In the genomic region with DNA sequence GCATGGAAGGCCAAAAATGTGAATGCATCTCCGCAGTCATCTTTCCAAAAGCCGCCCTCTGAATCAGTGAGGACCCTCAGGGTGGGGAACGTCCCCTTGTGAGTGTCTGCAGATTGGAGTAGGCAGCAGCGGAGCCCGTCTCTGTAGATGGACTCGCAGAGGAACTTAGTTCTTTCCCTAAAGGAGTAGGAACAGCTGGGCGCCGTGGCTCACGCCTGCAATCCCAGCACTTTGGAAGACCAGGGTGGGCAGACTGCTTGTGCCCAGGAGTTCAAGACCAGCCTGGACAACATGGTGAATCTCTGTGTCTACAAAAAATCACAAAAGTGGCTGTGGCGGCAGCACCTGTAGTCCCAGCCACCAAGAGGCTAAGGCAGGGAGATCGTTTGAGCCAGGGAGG, we compare ENCODE assay signal across 14 cellular contexts. TPM values are rescaled to one million over a fixed set of nuclear protein-coding genes. Genes with fewer than 3 reads are reported as not detected.
A peak's percentile ranks its signal among the peaks of the same experiment; 100 is the strongest.
DNase-seq lines count a peak whose midpoint lies in the region; ATAC-seq and TF ChIP-seq lines count a peak whose summit lies in the region.
"Had no signal": no experiment of that assay in that cellular context is flagged by ENCODE, and none has a peak within 500 bp of the region (broad histone marks: within the 10 kb centered on the region; RNA-seq: fewer than 3 reads in every experiment).

No MANE protein-coding gene starts in this region.

- peaks cover 34% of the 10 kb centered on the region for H3K4me1 Mint-ChIP-seq in activated CD8-positive, alpha-beta memory T cell treated with anti-CD3 and anti-CD28 coated beads, Interleukin-2, amount 10 ng/mL, durations not matched to agents 7 days and 5 days
- H3K4me1 Mint-ChIP-seq in brain = peaks cover 26% of the 10 kb centered on the region
- peaks cover 11% of the 10 kb centered on the region for H3K4me1 Mint-ChIP-seq in neural crest cell

- H3K27me3 ChIP-seq in tibial artery = no peaks in the 10 kb centered on the region
- H3K27me3 ChIP-seq: ascending aorta had no signal

- POLR2A ChIA-PET in RWPE1 (lab: Yijun Ruan, JAX; ENCODE audit: low non-redundant PET) = no interaction called here

- no peak for ATAC-seq in activated CD8-positive, alpha-beta memory T cell treated with anti-CD3 and anti-CD28 coated beads, Interleukin-2, amount 10 ng/mL, durations not matched to agents 7 days and 5 days
- ATAC-seq in HG03139 (IDR thresholded peaks at IDR 0.05; ENCODE audit: unreplicated experiment) = no peak
- ATAC-seq: activated T-cell treated with anti-CD3 and anti-CD28 coated beads, Interleukin-2, amount 50 U/mL, for 4 hours had no signal

- CTCF ChIA-PET in activated CD8-positive, alpha-beta memory T cell treated with anti-CD3 and anti-CD28 coated beads, Interleukin-2, amount 10 ng/mL, durations not matched to agents 7 days and 5 days (lab: Charles Lee) = interaction anchor here (0.5 to 0.7 kb wide), 2 partner anchors 113 to 228 kb away, joined by 3 to 4 read pairs; no protein-coding TSS in a partner anchor
- CTCF ChIA-PET in RWPE1 (lab: Yijun Ruan, JAX) = no interaction called here

- no peaks in the 10 kb centered on the region for H3K27me3 Mint-ChIP-seq in activated CD8-positive, alpha-beta memory T cell treated with anti-CD3 and anti-CD28 coated beads, Interleukin-2, amount 10 ng/mL, durations not matched to agents 7 days and 5 days
- H3K27me3 Mint-ChIP-seq in brain (no peaks in the 10 kb centered on the region), neural crest cell (ENCODE audit: low read depth) (no peaks in the 10 kb centered on the region)

- H3K9me3 ChIP-seq in tibial artery = no peaks in the 10 kb centered on the region
- H3K9me3 ChIP-seq: ascending aorta had no signal

- no peak overlapping the region for H3K4me3 ChIP-seq in tibial artery

- peaks cover 18% of the 10 kb centered on the region for H3K36me3 Mint-ChIP-seq in activated CD8-positive, alpha-beta memory T cell treated with anti-CD3 and anti-CD28 coated beads, Interleukin-2, amount 10 ng/mL, durations not matched to agents 7 days and 5 days
- H3K36me3 Mint-ChIP-seq in brain (peaks cover 47% of the 10 kb centered on the region), neural crest cell (ENCODE audit: low read depth) (peaks cover 5% of the 10 kb centered on the region)

- peak overlapping the region; percentile 43 for H3K27ac Mint-ChIP-seq in activated CD8-positive, alpha-beta memory T cell treated with anti-CD3 and anti-CD28 coated beads, Interleukin-2, amount 10 ng/mL, durations not matched to agents 7 days and 5 days
- H3K27ac Mint-ChIP-seq in brain (peak overlapping the region in 3 of 5 experiments; percentile 72 to 97 (median 84)), neural crest cell (ENCODE audit: unreplicated experiment) (peak overlapping the region; percentile 57)

- no peak overlapping the region for H3K4me3 Mint-ChIP-seq in activated CD8-positive, alpha-beta memory T cell treated with anti-CD3 and anti-CD28 coated beads, Interleukin-2, amount 10 ng/mL, durations not matched to agents 7 days and 5 days
- peak overlapping the region in 4 of 5 experiments; percentile 33 to 84 (median 52) for H3K4me3 Mint-ChIP-seq in brain
- H3K4me3 Mint-ChIP-seq in neural crest cell = peak overlapping the region; percentile 4

- peak overlapping the region; percentile 97 for H3K27ac ChIP-seq in RWPE1
- H3K27ac ChIP-seq in tibial artery = no peak overlapping the region
- H3K27ac ChIP-seq: KMS-11 had no signal

- DNase-seq in activated CD8-positive, alpha-beta memory T cell treated with anti-CD3 and anti-CD28 coated beads, Interleukin-2, amount 10 ng/mL, durations not matched to agents 7 days and 5 days = no peak
- DNase-seq in activated CD8-positive, alpha-beta memory T cell treated with anti-CD3 and anti-CD28 coated beads, Interleukin-2, amount 50 U/mL, for 4 hours = no peak
- DNase-seq in RWPE1 (ENCODE audit: low spot score) (no peak), neural crest cell (ENCODE audit: low read depth, low spot score) (no peak), NCI-H187 (lab: John Stamatoyannopoulos, UW) (no peak), tibial artery (no peak)
- DNase-seq: activated T-cell treated with anti-CD3 and anti-CD28 coated beads, Interleukin-2, amount 50 U/mL, for 4 hours; NCI-H1417; NCI-H2171; stimulated activated CD4-positive, alpha-beta T cell treated with anti-CD3 and anti-CD28 coated beads, Interleukin-12 subunit alpha, Interleukin-12 subunit beta, amount 100 ng/mL, for 4 hours had no signal

- no peak for TF ChIP-seq CTCF in RWPE1 (conservative IDR thresholded peaks at IDR 0.05; ENCODE audit: low read depth)
- no peak for TF ChIP-seq CTCF in brain (conservative IDR thresholded peaks at IDR 0.05)
- TF ChIP-seq CTCF in neural crest cell (conservative IDR thresholded peaks at IDR 0.05) = no peak
- no peak for TF ChIP-seq CTCF in tibial artery (IDR thresholded peaks at IDR 0.05)

- intact Hi-C loops in tibial artery (cut with DNase I; ENCODE audit: low total_unique reads) = loop anchor here (10.0 kb wide), 1 partner anchor 100 kb away; the partner anchor contains the start of gene RAB40B

- H3K4me1 ChIP-seq in tibial artery = peaks cover 0 to 44% (median 35%) of the 10 kb centered on the region in 4 donors

- no peaks in the 10 kb centered on the region for H3K9me3 Mint-ChIP-seq in activated CD8-positive, alpha-beta memory T cell treated with anti-CD3 and anti-CD28 coated beads, Interleukin-2, amount 10 ng/mL, durations not matched to agents 7 days and 5 days (ENCODE audit: low read depth)
- H3K9me3 Mint-ChIP-seq in brain (no peaks in the 10 kb centered on the region), neural crest cell (no peaks in the 10 kb centered on the region)
- H3K9me3 Mint-ChIP-seq: activated T-cell treated with anti-CD3 and anti-CD28 coated beads, Interleukin-2, amount 50 U/mL, for 4 hours had no signal

- H3K36me3 ChIP-seq in tibial artery = peaks cover 17 to 41% (median 21%) of the 10 kb centered on the region in 3 donors

RNA-seq across cellular contexts. Expression of gene WDR45B, which starts 53.7 kb away (rescaled TPM):
- 10 to 100 TPM; 37.0 to 41.4 TPM for total RNA-seq in activated CD8-positive, alpha-beta memory T cell treated with anti-CD3 and anti-CD28 coated beads, Interleukin-2, amount 10 ng/mL, durations not matched to agents 7 days and 5 days
- polyA plus RNA-seq in brain (ENCODE audit: insufficient read depth, low read depth, low replicate concordance) = 72.9 TPM
- 57.1 and 64.6 TPM in 2 replicates for total RNA-seq in neural crest cell
